Comparison of ENCODE assay signal across 19 cellular contexts in genomic region chr3:107106907-107107306, GRCh38.
DNase-seq lines count a peak whose midpoint lies in the region; ATAC-seq, FAIRE-seq and TF ChIP-seq lines count a peak whose summit lies in the region.
"Had no signal": no experiment of that assay in that cellular context is flagged by ENCODE, and none has a peak within 500 bp of the region (broad histone marks: within the 10 kb centered on the region; RNA-seq: fewer than 3 reads in every experiment).

No MANE protein-coding gene starts in this region.

- H3K27ac Mint-ChIP-seq in HFFc6 (peak overlapping the region; percentile 63; the same call in 1 of the 2 replicates), astrocyte (ENCODE audit: unreplicated experiment) (no peak overlapping the region)
- no peak overlapping the region for H3K27ac Mint-ChIP-seq in activated CD4-positive, alpha-beta memory T cell treated with anti-CD3 and anti-CD28 coated beads, Interleukin-2, amount 10 ng/mL, durations not matched to agents 7 days and 5 days
- H3K27ac Mint-ChIP-seq: CD4-positive, alpha-beta memory T cell had no signal

- TF ChIP-seq RAD21 in A549 (conservative IDR thresholded peaks at IDR 0.05 in 1 of 2, IDR thresholded peaks at IDR 0.05 in 1 of 2) = no peak

- H3K9ac ChIP-seq in astrocyte (ENCODE audit: low read length) = no peak overlapping the region

- H2AFZ ChIP-seq in astrocyte (ENCODE audit: low read depth, low read length) = peak overlapping the region; percentile 70

- TF ChIP-seq POLR2A in A549 (IDR thresholded peaks at IDR 0.05; ENCODE audit: low read length) = no peak

- H3K36me3 ChIP-seq in astrocyte (ENCODE audit: insufficient read depth, low read length) = no peaks in the 10 kb centered on the region

- no peak overlapping the region; a peak in 1 of 6 replicates for H3K27ac ChIP-seq in A549
- H3K27ac ChIP-seq in astrocyte (ENCODE audit: low read depth, low read length) = peak overlapping the region; percentile 42

- CTCF ChIA-PET in A549 (lab: Yijun Ruan, JAX) = interaction anchor here (1.0 to 4.6 kb wide), 3 partner anchors 8 to 11 kb away, joined by 3 to 38 read pairs (median 4); no protein-coding TSS in a partner anchor
- CTCF ChIA-PET in activated CD4-positive, alpha-beta memory T cell treated with anti-CD3 and anti-CD28 coated beads, Interleukin-2, amount 10 ng/mL, durations not matched to agents 7 days and 5 days (lab: Charles Lee) = no interaction called here

- no peak for TF ChIP-seq EP300 in A549 (IDR thresholded peaks at IDR 0.05)

- peak overlapping the region; percentile 52; the same call in 1 of the 2 replicates for H3K4me3 Mint-ChIP-seq in HFFc6
- H3K4me3 Mint-ChIP-seq in astrocyte (ENCODE audit: unreplicated experiment) = no peak overlapping the region
- no peak overlapping the region for H3K4me3 Mint-ChIP-seq in activated CD4-positive, alpha-beta memory T cell treated with anti-CD3 and anti-CD28 coated beads, Interleukin-2, amount 10 ng/mL, durations not matched to agents 7 days and 5 days
- H3K4me3 Mint-ChIP-seq: CD4-positive, alpha-beta memory T cell had no signal

- POLR2A ChIA-PET in A549 (lab: Yijun Ruan, JAX) = no interaction called here
- POLR2A ChIA-PET in activated CD4-positive, alpha-beta memory T cell treated with anti-CD3 and anti-CD28 coated beads, Interleukin-2, amount 10 ng/mL, durations not matched to agents 7 days and 5 days (lab: Charles Lee) = no interaction called here

- DNase-seq in A549 (ENCODE audit: low read depth in 1 of 2, low spot score in 1 of 2) (no peak), HFFc6 (no peak), astrocyte (ENCODE audit: low read depth) (no peak), urothelium cell line (ENCODE audit: low spot score) (no peak)
- DNase-seq in activated CD4-positive, alpha-beta memory T cell treated with anti-CD3 and anti-CD28 coated beads, Interleukin-2, amount 10 ng/mL, durations not matched to agents 7 days and 5 days = no peak
- DNase-seq: 8988T; C1 segment of cervical spinal cord; Calu3; CD4-positive, alpha-beta memory T cell; COR-L47; DMS153; DND-41; H7 had no signal

- no peak for TF ChIP-seq CTCF in A549 (IDR thresholded peaks at IDR 0.05)
- no peak for TF ChIP-seq CTCF in HFFc6 (IDR thresholded peaks at IDR 0.05)
- no peak for TF ChIP-seq CTCF in astrocyte (IDR thresholded peaks at IDR 0.05; ENCODE audit: insufficient read depth, low read depth, low read length)

- peaks cover 22% of the 10 kb centered on the region for H3K4me1 Mint-ChIP-seq in HFFc6 (ENCODE audit: low read depth)
- peaks cover 6% of the 10 kb centered on the region for H3K4me1 Mint-ChIP-seq in astrocyte (ENCODE audit: low read depth, unreplicated experiment)
- H3K4me1 Mint-ChIP-seq in activated CD4-positive, alpha-beta memory T cell treated with anti-CD3 and anti-CD28 coated beads, Interleukin-2, amount 10 ng/mL, durations not matched to agents 7 days and 5 days = no peaks in the 10 kb centered on the region
- H3K4me1 Mint-ChIP-seq: CD4-positive, alpha-beta memory T cell had no signal

- H3K4me2 ChIP-seq in A549 = 0 out of 3 replicates have a peak overlapping the region, but pooled peaks have one; percentile 32
- peak overlapping the region; percentile 73 for H3K4me2 ChIP-seq in astrocyte (ENCODE audit: low read length)

- 62% methylated on average over 8 of the region's 8 CpGs for WGBS in A549 (ENCODE audit: missing lambda C conversion rate)

- FAIRE-seq in A549 (lab: Jason Lieb, UNC) (no peak), astrocyte (lab: Jason Lieb, UNC) (no peak), urothelium cell line (lab: Jason Lieb, UNC) (peak; percentile 52)
- FAIRE-seq: G401.6, GM12892, GM19239, H1 had no signal

- ATAC-seq in A549 (no peak), GM19455 (IDR thresholded peaks at IDR 0.05; ENCODE audit: unreplicated experiment) (no peak), GM19395 (IDR thresholded peaks at IDR 0.05; ENCODE audit: unreplicated experiment) (no peak)

- peaks cover 19% of the 10 kb centered on the region for H3K9me3 Mint-ChIP-seq in HFFc6
- peaks cover 7% of the 10 kb centered on the region for H3K9me3 Mint-ChIP-seq in astrocyte (ENCODE audit: unreplicated experiment)
- no peaks in the 10 kb centered on the region for H3K9me3 Mint-ChIP-seq in activated CD4-positive, alpha-beta memory T cell treated with anti-CD3 and anti-CD28 coated beads, Interleukin-2, amount 10 ng/mL, durations not matched to agents 7 days and 5 days

- H3K4me3 ChIP-seq in A549 (no peak overlapping the region), astrocyte (ENCODE audit: insufficient read depth, low read depth, low read length) (no peak overlapping the region)

- H3K4me1 ChIP-seq in A549 = no peaks in the 10 kb centered on the region
- H3K4me1 ChIP-seq in astrocyte (ENCODE audit: insufficient read depth, low read length) = peaks cover 4% of the 10 kb centered on the region

- H4K20me1 ChIP-seq in astrocyte (ENCODE audit: insufficient read depth, low read length) = no peaks in the 10 kb centered on the region

- H3K27me3 ChIP-seq in astrocyte (ENCODE audit: insufficient read depth, low read length) = no peaks in the 10 kb centered on the region

- H3K36me3 Mint-ChIP-seq in HFFc6 (ENCODE audit: low read depth) = peaks cover 21% of the 10 kb centered on the region
- no peaks in the 10 kb centered on the region for H3K36me3 Mint-ChIP-seq in astrocyte (ENCODE audit: low read depth, unreplicated experiment)
- no peaks in the 10 kb centered on the region for H3K36me3 Mint-ChIP-seq in activated CD4-positive, alpha-beta memory T cell treated with anti-CD3 and anti-CD28 coated beads, Interleukin-2, amount 10 ng/mL, durations not matched to agents 7 days and 5 days (ENCODE audit: low read depth)
- H3K36me3 Mint-ChIP-seq: CD4-positive, alpha-beta memory T cell had no signal

- no peaks in the 10 kb centered on the region; the same call in none of the 2 replicates for H3K27me3 Mint-ChIP-seq in HFFc6 (ENCODE audit: insufficient read depth)
- H3K27me3 Mint-ChIP-seq in astrocyte (ENCODE audit: low read depth, unreplicated experiment) = no peaks in the 10 kb centered on the region
- H3K27me3 Mint-ChIP-seq in activated CD4-positive, alpha-beta memory T cell treated with anti-CD3 and anti-CD28 coated beads, Interleukin-2, amount 10 ng/mL, durations not matched to agents 7 days and 5 days = peaks cover 3% of the 10 kb centered on the region
- H3K27me3 Mint-ChIP-seq: CD4-positive, alpha-beta memory T cell had no signal

- H3K9me3 ChIP-seq in A549 (peaks cover 10% of the 10 kb centered on the region; the same call in 2 of the 3 replicates), astrocyte (ENCODE audit: insufficient read depth, low read depth, low read length) (no peaks in the 10 kb centered on the region)

- H3K79me2 ChIP-seq in astrocyte (ENCODE audit: insufficient read depth, low read length) = no peaks in the 10 kb centered on the region

TF ChIP-seq in A549, 52 proteins besides CTCF, POLR2A, EP300 and RAD21:
- no peak for TF ChIP-seq EHF (CRISPR knock-in tag; IDR thresholded peaks at IDR 0.05)
- no peak for TF ChIP-seq HDAC2 (IDR thresholded peaks at IDR 0.05)
- TF ChIP-seq JUNB (IDR thresholded peaks at IDR 0.05) = no peak
- no peak for TF ChIP-seq USF2 (IDR thresholded peaks at IDR 0.05)
- no peak for TF ChIP-seq HEYL (CRISPR knock-in tag; IDR thresholded peaks at IDR 0.05)
- no peak for TF ChIP-seq CEBPB (IDR thresholded peaks at IDR 0.05)
- no peak for TF ChIP-seq BCL3 (IDR thresholded peaks at IDR 0.05)
- no peak for TF ChIP-seq TP53 (CRISPR knock-in tag; IDR thresholded peaks at IDR 0.05)
- no peak for TF ChIP-seq PBX3 (IDR thresholded peaks at IDR 0.05)
TF ChIP-seq in A549: peak in this region for 0.
